Comparison of ENCODE assay signal across 21 cellular contexts in genomic region chr11:120857508-120857907, GRCh38.
DNase-seq lines count a peak whose midpoint lies in the region; ATAC-seq and TF ChIP-seq lines count a peak whose summit lies in the region.
"Had no signal": no experiment of that assay in that cellular context is flagged by ENCODE, and none has a peak within 500 bp of the region (broad histone marks: within the 10 kb centered on the region; RNA-seq: fewer than 3 reads in every experiment).

No MANE protein-coding gene starts in this region.

- DNase-seq in naive thymus-derived CD4-positive, alpha-beta T cell: no peak
- no peak for DNase-seq in natural killer cell treated with Interleukin-12 subunit alpha and Interleukin-12 subunit beta and Interleukin-15 and Interleukin-18, amount 100 ng/mL, for 72 hours (ENCODE audit: low spot score)
- DNase-seq in EL: no peak
- DNase-seq in activated T-cell treated with anti-CD3 and anti-CD28 coated beads, Interleukin-2, amount 50 U/mL, for 4 hours: no peak
- no peak for DNase-seq in dorsolateral prefrontal cortex
- DNase-seq: 8988T; ACHN; BE2C; C1 segment of cervical spinal cord; CD4-positive, alpha-beta memory T cell; CD4-positive, CD25-positive, alpha-beta regulatory T cell; CD8-positive, alpha-beta memory T cell; COR-L47; DMS 273 treated with DMSO at 0.1 percent for 48 hours; DMS153; DMS53; DMS79; DND-41; GF-D8 had no signal

- TF ChIP-seq CTCF in dorsolateral prefrontal cortex (IDR thresholded peaks at IDR 0.05 in 54 of 56, conservative IDR thresholded peaks at IDR 0.05 in 2 of 56; ENCODE audit: low read depth in 1 of 56, partially characterized antibody in 56 of 56): no peak

- H3K36me3 Mint-ChIP-seq in naive thymus-derived CD4-positive, alpha-beta T cell: no peaks in the 10 kb centered on the region
- H3K36me3 Mint-ChIP-seq in natural killer cell treated with Interleukin-12 subunit alpha and Interleukin-12 subunit beta and Interleukin-15 and Interleukin-18, amount 100 ng/mL, for 72 hours: no peaks in the 10 kb centered on the region
- no peaks in the 10 kb centered on the region for H3K36me3 Mint-ChIP-seq in activated T-cell treated with anti-CD3 and anti-CD28 coated beads, Interleukin-2, amount 50 U/mL, for 4 hours (ENCODE audit: insufficient read depth)
- H3K36me3 Mint-ChIP-seq: CD14-positive monocyte; CD4-positive, alpha-beta memory T cell; CD4-positive, CD25-positive, alpha-beta regulatory T cell; CD8-positive, alpha-beta memory T cell had no signal

- H3K4me3 ChIP-seq in naive thymus-derived CD4-positive, alpha-beta T cell (ENCODE audit: low read length): no peak overlapping the region
- H3K4me3 ChIP-seq in dorsolateral prefrontal cortex: no peak overlapping the region
- H3K4me3 ChIP-seq: BLaER1 had no signal

- H3K27ac Mint-ChIP-seq in naive thymus-derived CD4-positive, alpha-beta T cell: no peak overlapping the region
- H3K27ac Mint-ChIP-seq in natural killer cell treated with Interleukin-12 subunit alpha and Interleukin-12 subunit beta and Interleukin-15 and Interleukin-18, amount 100 ng/mL, for 72 hours: peak overlapping the region; percentile 34 to 42
- H3K27ac Mint-ChIP-seq: CD14-positive monocyte; CD4-positive, alpha-beta memory T cell; CD4-positive, CD25-positive, alpha-beta regulatory T cell had no signal

- no peaks in the 10 kb centered on the region for H3K9me3 ChIP-seq in naive thymus-derived CD4-positive, alpha-beta T cell (ENCODE audit: control insufficient read depth in 2 of 3, low read length in 3 of 3)
- H3K9me3 ChIP-seq: BE2C, BLaER1 had no signal

- H3K27ac ChIP-seq in naive thymus-derived CD4-positive, alpha-beta T cell (ENCODE audit: low read depth, low read length): no peak overlapping the region
- no peak overlapping the region for H3K27ac ChIP-seq in dorsolateral prefrontal cortex
- H3K27ac ChIP-seq: BLaER1 had no signal

- intact Hi-C loops in naive thymus-derived CD4-positive, alpha-beta T cell (cut with micrococcal nuclease): no loop called here
- intact Hi-C loops in dorsolateral prefrontal cortex (cut with DNase I): no loop called here

- peaks cover 2 to 13% (median 5%) of the 10 kb centered on the region in 5 donors for H3K27me3 Mint-ChIP-seq in naive thymus-derived CD4-positive, alpha-beta T cell
- no peaks in the 10 kb centered on the region for H3K27me3 Mint-ChIP-seq in natural killer cell treated with Interleukin-12 subunit alpha and Interleukin-12 subunit beta and Interleukin-15 and Interleukin-18, amount 100 ng/mL, for 72 hours
- H3K27me3 Mint-ChIP-seq in activated T-cell treated with anti-CD3 and anti-CD28 coated beads, Interleukin-2, amount 50 U/mL, for 4 hours (ENCODE audit: low read depth): peaks cover 3% of the 10 kb centered on the region
- H3K27me3 Mint-ChIP-seq: CD4-positive, CD25-positive, alpha-beta regulatory T cell had no signal

- ATAC-seq in naive thymus-derived CD4-positive, alpha-beta T cell: peak; percentile 24
- ATAC-seq in natural killer cell treated with Interleukin-12 subunit alpha and Interleukin-12 subunit beta and Interleukin-15 and Interleukin-18, amount 100 ng/mL, for 72 hours: peak; percentile 87 to 88
- ATAC-seq in activated T-cell treated with anti-CD3 and anti-CD28 coated beads, Interleukin-2, amount 50 U/mL, for 4 hours: no peak

- H3K4me3 Mint-ChIP-seq in naive thymus-derived CD4-positive, alpha-beta T cell: no peak overlapping the region
- H3K4me3 Mint-ChIP-seq in natural killer cell treated with Interleukin-12 subunit alpha and Interleukin-12 subunit beta and Interleukin-15 and Interleukin-18, amount 100 ng/mL, for 72 hours: peak overlapping the region; percentile 65
- H3K4me3 Mint-ChIP-seq in activated T-cell treated with anti-CD3 and anti-CD28 coated beads, Interleukin-2, amount 50 U/mL, for 4 hours: no peak overlapping the region
- H3K4me3 Mint-ChIP-seq: CD14-positive monocyte; CD4-positive, CD25-positive, alpha-beta regulatory T cell; CD8-positive, alpha-beta memory T cell had no signal

- CTCF ChIA-PET in naive thymus-derived CD4-positive, alpha-beta T cell (lab: Charles Lee): no interaction called here

- H3K4me1 Mint-ChIP-seq in naive thymus-derived CD4-positive, alpha-beta T cell: peaks cover 0 to 8% (median 0%) of the 10 kb centered on the region in 7 donors
- peaks cover 44 to 46% of the 10 kb centered on the region in 2 donors for H3K4me1 Mint-ChIP-seq in natural killer cell treated with Interleukin-12 subunit alpha and Interleukin-12 subunit beta and Interleukin-15 and Interleukin-18, amount 100 ng/mL, for 72 hours (ENCODE audit: low read depth in 2 of 2)
- H3K4me1 Mint-ChIP-seq in activated T-cell treated with anti-CD3 and anti-CD28 coated beads, Interleukin-2, amount 50 U/mL, for 4 hours (ENCODE audit: low read depth): no peaks in the 10 kb centered on the region
- H3K4me1 Mint-ChIP-seq: CD14-positive monocyte; CD4-positive, alpha-beta memory T cell; CD4-positive, CD25-positive, alpha-beta regulatory T cell; CD8-positive, alpha-beta memory T cell had no signal

- H3K27me3 ChIP-seq in naive thymus-derived CD4-positive, alpha-beta T cell (ENCODE audit: control insufficient read depth in 2 of 2, insufficient read depth in 2 of 2, low read length in 2 of 2): no peaks in the 10 kb centered on the region
- H3K27me3 ChIP-seq in dorsolateral prefrontal cortex: no peaks in the 10 kb centered on the region
- H3K27me3 ChIP-seq: BE2C, BLaER1 had no signal

- POLR2A ChIA-PET in naive thymus-derived CD4-positive, alpha-beta T cell (lab: Charles Lee): no interaction called here

- no peaks in the 10 kb centered on the region for H3K9me3 Mint-ChIP-seq in naive thymus-derived CD4-positive, alpha-beta T cell
- H3K9me3 Mint-ChIP-seq in natural killer cell treated with Interleukin-12 subunit alpha and Interleukin-12 subunit beta and Interleukin-15 and Interleukin-18, amount 100 ng/mL, for 72 hours: no peaks in the 10 kb centered on the region
- H3K9me3 Mint-ChIP-seq in activated T-cell treated with anti-CD3 and anti-CD28 coated beads, Interleukin-2, amount 50 U/mL, for 4 hours: no peaks in the 10 kb centered on the region
- H3K9me3 Mint-ChIP-seq: CD14-positive monocyte; CD4-positive, alpha-beta memory T cell; CD4-positive, CD25-positive, alpha-beta regulatory T cell; CD8-positive, alpha-beta memory T cell had no signal

- H3K4me1 ChIP-seq in naive thymus-derived CD4-positive, alpha-beta T cell (ENCODE audit: control insufficient read depth in 2 of 2, insufficient read depth in 2 of 2, low read length in 2 of 2): no peaks in the 10 kb centered on the region
- H3K4me1 ChIP-seq: BE2C had no signal

- H3K36me3 ChIP-seq in naive thymus-derived CD4-positive, alpha-beta T cell (ENCODE audit: control insufficient read depth in 2 of 3, insufficient read depth in 3 of 3, low read length in 3 of 3): no peaks in the 10 kb centered on the region
- H3K36me3 ChIP-seq: BE2C, BLaER1 had no signal

Comparison
In these comparisons a context has a peak if more than half of its experiments do, and no peak if none do; other contexts are left out.
1. ATAC-seq: peak in naive thymus-derived CD4-positive, alpha-beta T cell (single experiment) and natural killer cell treated with Interleukin-12 subunit alpha and Interleukin-12 subunit beta and Interleukin-15 and Interleukin-18, amount 100 ng/mL, for 72 hours (2 of 2); none in activated T-cell treated with anti-CD3 and anti-CD28 coated beads, Interleukin-2, amount 50 U/mL, for 4 hours (0 of 2).
2. H3K27ac Mint-ChIP-seq: peak in natural killer cell treated with Interleukin-12 subunit alpha and Interleukin-12 subunit beta and Interleukin-15 and Interleukin-18, amount 100 ng/mL, for 72 hours (2 of 2); none in naive thymus-derived CD4-positive, alpha-beta T cell (0 of 9).